In genomic region chr7:106104861-106105260, GRCh38 we compare ENCODE assay signal across 13 cellular contexts. TPM values are rescaled to one million over a fixed set of nuclear protein-coding genes. Genes with fewer than 3 reads are reported as not detected.
A peak's percentile ranks its signal among the peaks of the same experiment; 100 is the strongest.
DNase-seq lines count a peak whose midpoint lies in the region; ATAC-seq, FAIRE-seq and TF ChIP-seq lines count a peak whose summit lies in the region.
"Had no signal": no experiment of that assay in that cellular context is flagged by ENCODE, and none has a peak within 500 bp of the region (broad histone marks: within the 10 kb centered on the region; RNA-seq: fewer than 3 reads in every experiment).

No MANE protein-coding gene starts in this region.

- DNase-seq in CD8-positive, alpha-beta T cell: no peak
- DNase-seq in GM12892 (ENCODE audit: insufficient read length) (no peak), naive B cell (no peak), RKO (ENCODE audit: low spot score) (no peak), NCI-H510A (lab: John Stamatoyannopoulos, UW) (no peak)
- DNase-seq: BE2C; CD8-positive, alpha-beta memory T cell; NCI-H1930; NCI-H2171 had no signal

- peaks cover 43% of the 10 kb centered on the region for H3K4me1 ChIP-seq in CD8-positive, alpha-beta T cell (ENCODE audit: insufficient read depth, low read length)
- H3K4me1 ChIP-seq: BE2C had no signal

- H3K9me3 Mint-ChIP-seq in CD8-positive, alpha-beta T cell: no peaks in the 10 kb centered on the region
- H3K9me3 Mint-ChIP-seq in naive B cell: no peaks in the 10 kb centered on the region
- H3K9me3 Mint-ChIP-seq: CD8-positive, alpha-beta memory T cell had no signal

- H3K4me3 Mint-ChIP-seq in CD8-positive, alpha-beta T cell: no peak overlapping the region
- H3K4me3 Mint-ChIP-seq in naive B cell: peak overlapping the region; percentile 10 to 91 (median 55)
- H3K4me3 Mint-ChIP-seq: CD8-positive, alpha-beta memory T cell had no signal

- peak; percentile 33 for FAIRE-seq in GM12892 (lab: Jason Lieb, UNC)

- ATAC-seq in CD8-positive, alpha-beta T cell: no peak
- ATAC-seq in naive B cell (ENCODE audit: low read depth in 2 of 2) (no peak), GM18505 (IDR thresholded peaks at IDR 0.05; ENCODE audit: unreplicated experiment) (no peak)
- ATAC-seq: HCT116 had no signal

- no peak overlapping the region for H2AFZ ChIP-seq in SU-DHL-6 (ENCODE audit: low read depth, low read length, severe bottlenecking)

- peak overlapping the region; percentile 15 for H3K27ac Mint-ChIP-seq in CD8-positive, alpha-beta T cell
- H3K27ac Mint-ChIP-seq in naive B cell: peak overlapping the region; percentile 30 to 90 (median 82)

- peak overlapping the region; percentile 19; the same call in 1 of the 2 replicates for H3K9ac ChIP-seq in SU-DHL-6 (ENCODE audit: low read length)
- H3K9ac ChIP-seq: KMS-11 had no signal

- H3K27ac ChIP-seq in CD8-positive, alpha-beta T cell (ENCODE audit: low read depth, low read length): no peak overlapping the region
- peak overlapping the region; percentile 48; the same call in 1 of the 2 replicates for H3K27ac ChIP-seq in SU-DHL-6 (ENCODE audit: low read depth, low read length)
- H3K27ac ChIP-seq: KMS-11 had no signal

- no peaks in the 10 kb centered on the region for H3K36me3 ChIP-seq in CD8-positive, alpha-beta T cell (ENCODE audit: insufficient read depth, low read length)
- peaks cover 33% of the 10 kb centered on the region for H3K36me3 ChIP-seq in SU-DHL-6 (ENCODE audit: low read length)

- CTCF ChIA-PET in CD8-positive, alpha-beta T cell (lab: Charles Lee): interaction anchor here (1.6 kb wide), 1 partner anchor 47 kb away, joined by 6 read pairs; no protein-coding TSS in a partner anchor

- no peak overlapping the region for H3K4me3 ChIP-seq in CD8-positive, alpha-beta T cell (ENCODE audit: low read depth, low read length)
- H3K4me3 ChIP-seq in SU-DHL-6 (ENCODE audit: insufficient read depth, low read length, poor library complexity, severe bottlenecking): peak overlapping the region; percentile 2

- H3K4me2 ChIP-seq in SU-DHL-6 (ENCODE audit: low read depth, low read length, poor library complexity, severe bottlenecking): peak overlapping the region; percentile 83
- H3K4me2 ChIP-seq: KMS-11 had no signal

- H3F3A ChIP-seq in SU-DHL-6 (ENCODE audit: insufficient read depth): peaks cover 68% of the 10 kb centered on the region

- H3K9me2 ChIP-seq in SU-DHL-6 (replicated peaks; ENCODE audit: insufficient read depth, low read length): no peaks in the 10 kb centered on the region

- peaks cover 83% of the 10 kb centered on the region for H3K4me1 Mint-ChIP-seq in CD8-positive, alpha-beta T cell (ENCODE audit: low read depth)
- H3K4me1 Mint-ChIP-seq in naive B cell: peaks cover 60 to 92% (median 83%) of the 10 kb centered on the region in 3 donors

- intact Hi-C loops in CD8-positive, alpha-beta T cell (cut with DNase I, micrococcal nuclease): loop anchor here in 1 of 2 experiments (5.0 kb wide), 1 partner anchor 48 kb away; no protein-coding TSS in a partner anchor

- TF ChIP-seq CTCF in CD8-positive, alpha-beta T cell (IDR thresholded peaks at IDR 0.05): no peak
- no peak for TF ChIP-seq CTCF in SU-DHL-6 (IDR thresholded peaks at IDR 0.05; ENCODE audit: insufficient read depth, low read length, poor library complexity, severe bottlenecking)

- TF ChIP-seq POLR2A in GM12892 (IDR thresholded peaks at IDR 0.05; ENCODE audit: low read depth, low read length) (no peak), GM18505 (IDR thresholded peaks at IDR 0.05; ENCODE audit: borderline replicate concordance, extremely low read depth, insufficient read depth, insufficient read length) (no peak)

- peaks cover 35% of the 10 kb centered on the region; the same call in 1 of the 2 replicates for H4K20me1 ChIP-seq in SU-DHL-6 (ENCODE audit: low read depth, low read length)

- no peaks in the 10 kb centered on the region for H3K27me3 Mint-ChIP-seq in CD8-positive, alpha-beta T cell (ENCODE audit: low read depth)
- H3K27me3 Mint-ChIP-seq in naive B cell: no peaks in the 10 kb centered on the region
- H3K27me3 Mint-ChIP-seq: CD8-positive, alpha-beta memory T cell had no signal

- H3K79me2 ChIP-seq in SU-DHL-6 (ENCODE audit: insufficient read depth, low read length): peaks cover 100% of the 10 kb centered on the region

- no peaks in the 10 kb centered on the region for H3K9me3 ChIP-seq in CD8-positive, alpha-beta T cell (ENCODE audit: low read length)
- H3K9me3 ChIP-seq in SU-DHL-6 (ENCODE audit: insufficient read depth, low read length): no peaks in the 10 kb centered on the region
- H3K9me3 ChIP-seq: BE2C had no signal

- H3K36me3 Mint-ChIP-seq in CD8-positive, alpha-beta T cell: peaks cover 22% of the 10 kb centered on the region
- H3K36me3 Mint-ChIP-seq in naive B cell: peaks cover 7 to 9% of the 10 kb centered on the region in 2 donors

- POLR2A ChIA-PET in CD8-positive, alpha-beta T cell (lab: Charles Lee): interaction anchor here (0.6 to 2.9 kb wide), 2 partner anchors 8 to 306 kb away, joined by 3 to 12 read pairs; partner anchors contain the start of gene SYPL1

- H3K27me3 ChIP-seq in CD8-positive, alpha-beta T cell (ENCODE audit: insufficient read depth, low read length): no peaks in the 10 kb centered on the region
- H3K27me3 ChIP-seq in SU-DHL-6 (ENCODE audit: low read length): no peaks in the 10 kb centered on the region
- H3K27me3 ChIP-seq: BE2C had no signal

RNA-seq across cellular contexts. Expression of gene SYPL1, which starts 7.3 kb away (rescaled TPM):
- total RNA-seq in CD8-positive, alpha-beta T cell: 10 to 100 TPM; 50.0 to 51.2 TPM
- polyA plus RNA-seq in GM12892 (2012; ENCODE audit: missing spikeins): 29.0 TPM
- polyA plus RNA-seq in naive B cell (ENCODE audit: low read depth in 6 of 6): 100 to 1,000 TPM; 234 to 353 (median 246) TPM
